Comparison of ENCODE assay signal across 9 cellular contexts in genomic region chr17:54524501-54524900, GRCh38.
"Had no signal": no experiment of that assay in that cellular context is flagged by ENCODE, and none has a peak within 500 bp of the region (broad histone marks: within the 10 kb centered on the region; RNA-seq: fewer than 3 reads in every experiment).

No MANE protein-coding gene starts in this region.

- ATAC-seq: GM23338, HCT116 had no signal

- H3K4me1 ChIP-seq: HAP-1 had no signal

- H2AFZ ChIP-seq: GM23338 had no signal

- DNase-seq: H7, HFFc6, Karpas-422, KBM-7 had no signal

- H3K27ac ChIP-seq: KMS-11 had no signal

- H3K4me2 ChIP-seq: GM23338, KMS-11 had no signal

- H3K9ac ChIP-seq: KMS-11 had no signal

- H3K9me3 ChIP-seq: HAP-1 had no signal

- H3K4me3 ChIP-seq: GM23338, HAP-1 had no signal

- FAIRE-seq: HTR-8/SVneo had no signal

- H3K36me3 ChIP-seq: HAP-1 had no signal
